ENCODE assay signal across 19 cellular contexts in the genomic region with DNA sequence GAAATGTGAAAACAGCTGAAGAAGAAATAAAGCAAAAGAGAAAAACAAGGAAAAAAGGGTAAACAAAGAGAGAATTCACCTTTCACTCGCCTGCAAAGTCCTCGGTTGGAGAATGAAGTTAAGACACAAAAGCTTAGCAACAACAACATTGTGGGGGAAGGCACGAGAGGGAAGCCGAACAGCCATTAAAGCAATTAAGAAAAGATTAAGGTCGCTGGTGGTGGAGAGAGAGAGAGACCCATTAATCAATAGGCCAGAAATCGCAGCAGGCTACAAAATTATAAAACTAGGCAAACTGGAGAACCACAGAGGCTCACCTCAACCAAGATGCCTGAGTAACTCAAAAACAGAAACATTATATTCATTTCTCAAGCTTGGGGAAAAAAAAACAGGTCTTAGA.
A peak's percentile ranks its signal among the peaks of the same experiment; 100 is the strongest.
DNase-seq lines count a peak whose midpoint lies in the region; ATAC-seq, FAIRE-seq and TF ChIP-seq lines count a peak whose summit lies in the region.
"Had no signal": no experiment of that assay in that cellular context is flagged by ENCODE, and none has a peak within 500 bp of the region (broad histone marks: within the 10 kb centered on the region; RNA-seq: fewer than 3 reads in every experiment).

No MANE protein-coding gene starts in this region.

- peaks cover 4% of the 10 kb centered on the region for H3K9me3 Mint-ChIP-seq in neural progenitor cell
- H3K9me3 Mint-ChIP-seq in HFFc6: no peaks in the 10 kb centered on the region
- H3K9me3 Mint-ChIP-seq: CD8-positive, alpha-beta T cell had no signal

- peak; percentile 91 for FAIRE-seq in D721Med (lab: Jason Lieb, UNC)
- FAIRE-seq: G401.6, GM12891, GM19239, K562 had no signal

- H3K36me3 Mint-ChIP-seq in neural progenitor cell (no peaks in the 10 kb centered on the region), HFFc6 (ENCODE audit: low read depth) (no peaks in the 10 kb centered on the region)
- H3K36me3 Mint-ChIP-seq: CD8-positive, alpha-beta T cell had no signal

- no peak overlapping the region for H3K27ac Mint-ChIP-seq in neural progenitor cell
- no peak overlapping the region for H3K27ac Mint-ChIP-seq in HFFc6
- H3K27ac Mint-ChIP-seq: CD8-positive, alpha-beta T cell had no signal

- H3K4me1 ChIP-seq in neural progenitor cell: peaks cover 31% of the 10 kb centered on the region

- DNase-seq in NCI-H146 (lab: John Stamatoyannopoulos, UW) (peak; percentile 38), NCI-H146 treated with DMSO at 0.1 percent for 48 hours (lab: John Stamatoyannopoulos, UW; ENCODE audit: unreplicated experiment) (no peak), D721Med (ENCODE audit: insufficient read length, low spot score) (no peak), WERI-Rb-1 (peak; percentile 78), neural progenitor cell (ENCODE audit: low spot score) (peak; percentile 50), HFFc6 (no peak), GOT3 (lab: John Stamatoyannopoulos, UW) (no peak)
- DNase-seq: 8988T; Calu3; CD8-positive, alpha-beta T cell; IMR-90 had no signal

- H3K9me3 ChIP-seq in WERI-Rb-1 (ENCODE audit: severe bottlenecking) (no peaks in the 10 kb centered on the region), neural progenitor cell (ENCODE audit: low read depth) (peaks cover 3% of the 10 kb centered on the region)
- H3K9me3 ChIP-seq: BLaER1, HAP-1 had no signal

- H3K4me1 Mint-ChIP-seq in neural progenitor cell (peaks cover 7% of the 10 kb centered on the region), HFFc6 (ENCODE audit: low read depth) (no peaks in the 10 kb centered on the region)

- peak overlapping the region; percentile 61 for H3K4me2 ChIP-seq in neural progenitor cell
- H3K4me2 ChIP-seq: BLaER1 had no signal

- no peaks in the 10 kb centered on the region for H4K20me1 ChIP-seq in neural progenitor cell (ENCODE audit: low read depth)
- H4K20me1 ChIP-seq: BLaER1 had no signal

- no peak for ATAC-seq in HG03565 (IDR thresholded peaks at IDR 0.05; ENCODE audit: unreplicated experiment)
- ATAC-seq: CD8-positive, alpha-beta T cell; K562 had no signal

- no peak overlapping the region for H2AFZ ChIP-seq in neural progenitor cell (replicated peaks)

- H3K27ac ChIP-seq in WERI-Rb-1 (peak overlapping the region; percentile 86), neural progenitor cell (no peak overlapping the region)
- H3K27ac ChIP-seq: BLaER1, HL-60 had no signal

- no peaks in the 10 kb centered on the region for H3K36me3 ChIP-seq in WERI-Rb-1
- H3K36me3 ChIP-seq in neural progenitor cell: no peaks in the 10 kb centered on the region
- H3K36me3 ChIP-seq: BLaER1, HAP-1 had no signal

- no peak for TF ChIP-seq CTCF in D721Med (IDR thresholded peaks at IDR 0.05; ENCODE audit: insufficient read depth, missing control alignments)
- no peak for TF ChIP-seq CTCF in WERI-Rb-1 (IDR thresholded peaks at IDR 0.05; ENCODE audit: low read depth, low read length)
- no peak for TF ChIP-seq CTCF in neural progenitor cell (IDR thresholded peaks at IDR 0.05)
- no peak for TF ChIP-seq CTCF in HFFc6 (IDR thresholded peaks at IDR 0.05)

- H3K4me3 Mint-ChIP-seq in neural progenitor cell: no peak overlapping the region
- no peak overlapping the region for H3K4me3 Mint-ChIP-seq in HFFc6
- H3K4me3 Mint-ChIP-seq: CD8-positive, alpha-beta T cell had no signal

- peaks cover 22% of the 10 kb centered on the region for H3F3A ChIP-seq in neural progenitor cell (ENCODE audit: low read depth)

- no peaks in the 10 kb centered on the region for H3K27me3 ChIP-seq in WERI-Rb-1 (ENCODE audit: insufficient read depth, low read depth, severe bottlenecking)
- H3K27me3 ChIP-seq in neural progenitor cell: no peaks in the 10 kb centered on the region
- H3K27me3 ChIP-seq: BLaER1 had no signal

- H3K27me3 Mint-ChIP-seq in neural progenitor cell (ENCODE audit: insufficient read depth, low read depth): peaks cover 12% of the 10 kb centered on the region
- peaks cover 17% of the 10 kb centered on the region for H3K27me3 Mint-ChIP-seq in HFFc6 (ENCODE audit: insufficient read depth)

- H3K79me2 ChIP-seq in neural progenitor cell (ENCODE audit: low read depth): no peaks in the 10 kb centered on the region

- peak overlapping the region; percentile 28 for H3K4me3 ChIP-seq in WERI-Rb-1 (ENCODE audit: low read depth, low read length)
- no peak overlapping the region for H3K4me3 ChIP-seq in neural progenitor cell
- H3K4me3 ChIP-seq: BLaER1, HAP-1, K562 had no signal

- H3K9ac ChIP-seq in neural progenitor cell: no peak overlapping the region
- H3K9ac ChIP-seq: BLaER1 had no signal

Comparison
In these comparisons a context has a peak if more than half of its experiments do, and no peak if none do; other contexts are left out.
1. DNase-seq: peak in NCI-H146 (single experiment), WERI-Rb-1 (single experiment) and neural progenitor cell (single experiment); none in NCI-H146 treated with DMSO at 0.1 percent for 48 hours (single experiment), D721Med (single experiment), HFFc6 (single experiment) and GOT3 (single experiment).